8 cellular contexts compared by ENCODE assay signal in genomic region chr9:70420267-70421019, GRCh38. TPM values are rescaled to one million over a fixed set of nuclear protein-coding genes. Genes with fewer than 3 reads are reported as not detected.
DNase-seq lines count a peak whose midpoint lies in the region; ATAC-seq and TF ChIP-seq lines count a peak whose summit lies in the region.

No MANE protein-coding gene starts in this region.

- POLR2A ChIA-PET in HEK293T (lab: Yijun Ruan, JAX), result interaction anchor here (0.8 to 4.9 kb wide), 13 partner anchors 8 to 182 kb away, joined by 3 to 74 read pairs (median 6); no protein-coding TSS in a partner anchor

- TF ChIP-seq CTCF in breast epithelium (IDR thresholded peaks at IDR 0.05), result no peak

- peak overlapping the region; percentile 88 for H3K4me3 Mint-ChIP-seq in T-helper 1 cell treated with Interleukin-12 subunit alpha and Interleukin-12 subunit beta and Interleukin-4 antibody, amounts not matched to agents 30 μg/mL and 1 μg/mL, for 36 hours

- H3K27ac ChIP-seq in breast epithelium (peak overlapping the region; percentile 100), iPS-20b (ENCODE audit: low read length) (no peak overlapping the region)

- ATAC-seq in HG03521 (IDR thresholded peaks at IDR 0.05; ENCODE audit: unreplicated experiment), result no peak

- no peaks in the 10 kb centered on the region for H3K9me3 Mint-ChIP-seq in T-helper 1 cell treated with Interleukin-12 subunit alpha and Interleukin-12 subunit beta and Interleukin-4 antibody, amounts not matched to agents 30 μg/mL and 1 μg/mL, for 36 hours

- peak overlapping the region; percentile 79; the same call in 1 of the 2 replicates for H3K9ac ChIP-seq in iPS-20b (ENCODE audit: low read depth, low read length)

- H3K27ac Mint-ChIP-seq in T-helper 1 cell treated with Interleukin-12 subunit alpha and Interleukin-12 subunit beta and Interleukin-4 antibody, amounts not matched to agents 30 μg/mL and 1 μg/mL, for 36 hours, result peak overlapping the region; percentile 97

- intact Hi-C loops in breast epithelium (cut with DNase I; ENCODE audit: low total_unique reads), result loop anchor here (5.0 kb wide), 1 partner anchor 62 kb away; no protein-coding TSS in a partner anchor

- H3K4me1 ChIP-seq in breast epithelium (peaks cover 0 to 19% of the 10 kb centered on the region in 2 donors), iPS-20b (ENCODE audit: insufficient read depth, low read length) (peaks cover 4% of the 10 kb centered on the region; the same call in 1 of the 2 replicates)

- H3K9me3 ChIP-seq in breast epithelium (no peaks in the 10 kb centered on the region), iPS-20b (ENCODE audit: insufficient read depth, low read depth, low read length) (no peaks in the 10 kb centered on the region)

- H3K4me3 ChIP-seq in GM08714 (ENCODE audit: low read length) (peak overlapping the region; percentile 61; the same call in 1 of the 2 replicates), breast epithelium (peak overlapping the region; percentile 39 to 65 (median 55)), iPS-20b (ENCODE audit: low read length) (peak overlapping the region; percentile 91), skeletal muscle cell (ENCODE audit: low read depth, low read length) (peak overlapping the region; percentile 50)

- H3K36me3 Mint-ChIP-seq in T-helper 1 cell treated with Interleukin-12 subunit alpha and Interleukin-12 subunit beta and Interleukin-4 antibody, amounts not matched to agents 30 μg/mL and 1 μg/mL, for 36 hours (ENCODE audit: low read depth), result no peaks in the 10 kb centered on the region

- no peaks in the 10 kb centered on the region for H3K27me3 ChIP-seq in breast epithelium
- peaks cover 35% of the 10 kb centered on the region for H3K27me3 ChIP-seq in iPS-20b (ENCODE audit: insufficient read depth, low read length)

- H3K27me3 Mint-ChIP-seq in T-helper 1 cell treated with Interleukin-12 subunit alpha and Interleukin-12 subunit beta and Interleukin-4 antibody, amounts not matched to agents 30 μg/mL and 1 μg/mL, for 36 hours (ENCODE audit: low read depth), result no peaks in the 10 kb centered on the region

- DNase-seq in HEK293T (ENCODE audit: extremely low spot score) (peak; percentile 65), NCI-H128 (lab: John Stamatoyannopoulos, UW; ENCODE audit: unreplicated experiment) (peak; percentile 78), breast epithelium (ENCODE audit: low spot score in 2 of 2) (peak; percentile 93 to 97), skeletal muscle cell (ENCODE audit: low read depth) (peak; percentile 88)

- CTCF ChIA-PET in HEK293T (lab: Yijun Ruan, JAX), result interaction anchor here (1.5 kb wide), 1 partner anchor 64 kb away, joined by 4 read pairs; no protein-coding TSS in a partner anchor

- peaks cover 38% of the 10 kb centered on the region for H3K4me1 Mint-ChIP-seq in T-helper 1 cell treated with Interleukin-12 subunit alpha and Interleukin-12 subunit beta and Interleukin-4 antibody, amounts not matched to agents 30 μg/mL and 1 μg/mL, for 36 hours (ENCODE audit: low read depth)

- H3K36me3 ChIP-seq in breast epithelium (no peaks in the 10 kb centered on the region), iPS-20b (ENCODE audit: insufficient read depth, low read depth, low read length) (no peaks in the 10 kb centered on the region)

- TF ChIP-seq POLR2A in breast epithelium (IDR thresholded peaks at IDR 0.05), result peak; percentile 58

TF ChIP-seq in HEK293T, 16 proteins besides CTCF, POLR2A, EP300 and RAD21:
- TF ChIP-seq PKNOX1 (IDR thresholded peaks at IDR 0.05) (no peak), L3MBTL2 (conservative IDR thresholded peaks at IDR 0.05) (0 out of 2 replicates have a peak, but pooled peaks have one; percentile 22)

RNA-seq across cellular contexts. Expression of gene KLF9, which starts 6.0 kb away (rescaled TPM):
- total RNA-seq in breast epithelium, result 100 to 1,000 TPM; 129 to 223 (median 206) TPM
